Comparison of ENCODE assay signal across 8 cellular contexts in the genomic region with DNA sequence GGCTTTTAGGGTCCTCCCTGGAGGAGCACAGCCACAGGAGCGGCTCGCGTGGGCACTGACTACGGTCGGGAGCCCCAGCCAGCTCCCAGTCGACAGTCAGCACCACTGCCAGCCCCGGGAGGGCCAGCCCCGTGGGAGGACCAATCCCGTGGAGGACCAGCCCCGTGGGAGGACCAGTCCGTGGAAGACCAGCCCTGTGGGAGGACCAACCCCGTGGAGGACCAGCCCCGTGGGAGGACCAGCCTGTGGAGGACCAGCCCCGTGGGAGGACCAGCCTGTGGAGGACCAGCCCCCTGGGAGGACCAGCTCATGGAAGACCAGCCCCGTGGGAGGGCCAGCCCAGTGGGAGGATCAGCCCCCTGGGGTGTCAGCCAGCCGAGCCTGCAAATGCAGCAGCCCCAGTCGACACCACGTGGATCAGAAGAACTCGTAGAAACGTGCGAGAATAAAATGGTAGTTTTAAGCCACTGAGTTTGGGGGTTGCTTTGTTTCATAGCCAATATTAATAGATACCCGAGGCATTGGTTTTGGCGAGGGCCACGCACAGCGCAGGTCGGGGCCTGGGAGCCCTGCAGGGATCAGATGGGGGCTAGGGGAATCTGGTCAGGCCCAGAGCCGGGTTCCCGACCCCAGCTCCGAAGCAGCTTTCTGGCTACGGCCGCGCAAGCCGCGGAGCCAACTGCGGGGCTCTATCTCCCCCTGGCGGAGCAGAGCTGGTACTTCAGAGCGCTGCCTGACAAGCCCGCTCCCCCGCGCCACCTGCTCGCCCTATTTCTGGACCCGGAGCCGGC.
A peak's percentile ranks its signal among the peaks of the same experiment; 100 is the strongest.
DNase-seq lines count a peak whose midpoint lies in the region; ATAC-seq, FAIRE-seq and TF ChIP-seq lines count a peak whose summit lies in the region.

No MANE protein-coding gene starts in this region.

- H3K4me1 ChIP-seq in neutrophil (ENCODE audit: control insufficient read depth in 1 of 2, insufficient read depth in 1 of 2, low read depth in 1 of 2, low read length in 1 of 2) = peaks cover 17 to 24% of the 10 kb centered on the region in 2 experiments

- no peak overlapping the region for H3K27ac Mint-ChIP-seq in activated T-helper 2 cell treated with anti-CD3 and anti-CD28 coated beads, Interferon-gamma antibody, Interleukin-2, Interleukin-4, amounts not matched to agents 10 μg/mL and 5 μg/mL and 100 μg/mL, durations not matched to agents 14 hours and 24 hours and 36 hours

- DNase-seq in DMS 273 (lab: John Stamatoyannopoulos, UW; ENCODE audit: unreplicated experiment) (peak; percentile 92), HTR-8/SVneo (ENCODE audit: insufficient read length, low spot score) (peak; percentile 78), RKO (ENCODE audit: low spot score) (peak; percentile 55), fibroblast of the aortic adventitia (ENCODE audit: low read depth) (peak; percentile 59), stromal cell of bone marrow (ENCODE audit: low read depth) (peak; percentile 22)
- peak; percentile 49 for DNase-seq in activated T-helper 2 cell treated with anti-CD3 and anti-CD28 coated beads, Interferon-gamma antibody, Interleukin-2, Interleukin-4, amounts not matched to agents 10 μg/mL and 5 μg/mL and 100 μg/mL, durations not matched to agents 14 hours and 24 hours and 36 hours (ENCODE audit: low spot score)

- no peaks in the 10 kb centered on the region for H3K36me3 ChIP-seq in neutrophil

- H3K27me3 Mint-ChIP-seq in activated T-helper 2 cell treated with anti-CD3 and anti-CD28 coated beads, Interferon-gamma antibody, Interleukin-2, Interleukin-4, amounts not matched to agents 10 μg/mL and 5 μg/mL and 100 μg/mL, durations not matched to agents 14 hours and 24 hours and 36 hours (ENCODE audit: low read depth) = peaks cover 46% of the 10 kb centered on the region

- no peaks in the 10 kb centered on the region for H3K9me3 ChIP-seq in neutrophil

- H3K27me3 ChIP-seq in neutrophil = peaks cover 58% of the 10 kb centered on the region

- H3K4me3 Mint-ChIP-seq in activated T-helper 2 cell treated with anti-CD3 and anti-CD28 coated beads, Interferon-gamma antibody, Interleukin-2, Interleukin-4, amounts not matched to agents 10 μg/mL and 5 μg/mL and 100 μg/mL, durations not matched to agents 14 hours and 24 hours and 36 hours (ENCODE audit: low read depth) = no peak overlapping the region

- no peaks in the 10 kb centered on the region for H3K9me3 Mint-ChIP-seq in activated T-helper 2 cell treated with anti-CD3 and anti-CD28 coated beads, Interferon-gamma antibody, Interleukin-2, Interleukin-4, amounts not matched to agents 10 μg/mL and 5 μg/mL and 100 μg/mL, durations not matched to agents 14 hours and 24 hours and 36 hours

- H3K4me1 Mint-ChIP-seq in activated T-helper 2 cell treated with anti-CD3 and anti-CD28 coated beads, Interferon-gamma antibody, Interleukin-2, Interleukin-4, amounts not matched to agents 10 μg/mL and 5 μg/mL and 100 μg/mL, durations not matched to agents 14 hours and 24 hours and 36 hours (ENCODE audit: low read depth) = no peaks in the 10 kb centered on the region

- no peaks in the 10 kb centered on the region for H3K36me3 Mint-ChIP-seq in activated T-helper 2 cell treated with anti-CD3 and anti-CD28 coated beads, Interferon-gamma antibody, Interleukin-2, Interleukin-4, amounts not matched to agents 10 μg/mL and 5 μg/mL and 100 μg/mL, durations not matched to agents 14 hours and 24 hours and 36 hours (ENCODE audit: low read depth)

- peak overlapping the region; percentile 60 for H3K4me3 ChIP-seq in fibroblast of the aortic adventitia (ENCODE audit: low read depth, low read length)
- H3K4me3 ChIP-seq in neutrophil (ENCODE audit: low read depth in 1 of 2, low read length in 1 of 2) = peak overlapping the region in 1 of 2 experiments; percentile 45

- intact Hi-C loops in activated T-helper 2 cell treated with anti-CD3 and anti-CD28 coated beads, Interferon-gamma antibody, Interleukin-2, Interleukin-4, amounts not matched to agents 10 μg/mL and 5 μg/mL and 100 μg/mL, durations not matched to agents 14 hours and 24 hours and 36 hours (cut with micrococcal nuclease) = loop anchor here (10.0 kb wide), 1 partner anchor 447 kb away; no protein-coding TSS in a partner anchor

- peak; percentile 97 for ATAC-seq in GM21381 (IDR thresholded peaks at IDR 0.05; ENCODE audit: unreplicated experiment)

- FAIRE-seq in HTR-8/SVneo (lab: Jason Lieb, UNC) = no peak

- TF ChIP-seq CTCF in fibroblast of the aortic adventitia (IDR thresholded peaks at IDR 0.05; ENCODE audit: insufficient read depth, low read length) (peak; percentile 93), neutrophil (IDR thresholded peaks at IDR 0.05) (peak; percentile 63)

- no peak overlapping the region for H3K27ac ChIP-seq in neutrophil

Comparison
In these comparisons a context has a peak if more than half of its experiments do, and no peak if none do; other contexts are left out.
1. DNase-seq: peak in every context shown above with its lines; median percentile 92 in DMS 273; 78 in HTR-8/SVneo; 59 in fibroblast of the aortic adventitia; 55 in RKO; 49 in activated T-helper 2 cell treated with anti-CD3 and anti-CD28 coated beads, Interferon-gamma antibody, Interleukin-2, Interleukin-4, amounts not matched to agents 10 μg/mL and 5 μg/mL and 100 μg/mL, durations not matched to agents 14 hours and 24 hours and 36 hours; 22 in stromal cell of bone marrow.